In the genomic region with DNA sequence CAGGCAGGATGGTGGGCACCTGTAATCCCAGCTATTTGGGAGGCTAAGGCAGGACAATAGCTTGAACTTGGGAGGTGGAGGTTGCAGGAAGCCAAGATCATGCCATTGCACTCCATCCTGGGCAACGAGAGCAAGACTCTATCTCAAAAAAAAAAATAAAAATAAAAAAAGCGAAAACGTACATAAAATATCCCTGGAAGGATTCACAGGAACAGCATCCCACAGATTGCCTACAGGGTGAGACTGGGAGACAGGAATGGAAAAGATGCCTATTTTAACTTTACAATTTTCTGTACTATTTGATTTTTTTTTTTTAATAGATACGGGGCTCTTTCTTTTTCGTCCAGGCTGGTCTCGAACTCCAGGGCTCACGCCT, we compare ENCODE assay signal across 8 cellular contexts. TPM values are rescaled to one million over a fixed set of nuclear protein-coding genes. Genes with fewer than 3 reads are reported as not detected.
DNase-seq lines count a peak whose midpoint lies in the region; ATAC-seq and TF ChIP-seq lines count a peak whose summit lies in the region.

No MANE protein-coding gene starts in this region.

- peak overlapping the region; percentile 28 for H3K9ac ChIP-seq in OCI-LY3 (ENCODE audit: low read length)
- peak overlapping the region; percentile 57 for H3K9ac ChIP-seq in endodermal cell (ENCODE audit: extremely low read depth, low read length, poor library complexity, severe bottlenecking)

- peaks cover 27% of the 10 kb centered on the region for H3K27me3 Mint-ChIP-seq in CD4-positive, CD25-positive, alpha-beta regulatory T cell
- H3K27me3 Mint-ChIP-seq in endodermal cell (ENCODE audit: insufficient read depth) = peaks cover 20% of the 10 kb centered on the region

- peak overlapping the region; percentile 60 for H3K27ac ChIP-seq in CD4-positive, CD25-positive, alpha-beta regulatory T cell (ENCODE audit: insufficient read depth, low read length, poor library complexity, severe bottlenecking)
- H3K27ac ChIP-seq in OCI-LY3 (ENCODE audit: low read length) (no peak overlapping the region), endodermal cell (ENCODE audit: low read depth, low read length) (no peak overlapping the region), osteoblast (ENCODE audit: low read depth, low read length) (no peak overlapping the region)

- no peaks in the 10 kb centered on the region for H3K36me3 ChIP-seq in CD4-positive, CD25-positive, alpha-beta regulatory T cell (ENCODE audit: control insufficient read depth, insufficient read depth, low read length)
- H3K36me3 ChIP-seq in OCI-LY3 (replicated peaks; ENCODE audit: low read depth, low read length) = no peaks in the 10 kb centered on the region
- H3K36me3 ChIP-seq in endodermal cell (ENCODE audit: control insufficient read depth, insufficient read depth, low read length) = no peaks in the 10 kb centered on the region
- no peaks in the 10 kb centered on the region for H3K36me3 ChIP-seq in osteoblast (ENCODE audit: insufficient read depth, low read length)

- H4K20me1 ChIP-seq in OCI-LY3 (ENCODE audit: insufficient read depth, low read length) = no peaks in the 10 kb centered on the region
- H4K20me1 ChIP-seq in osteoblast (ENCODE audit: insufficient read depth, low read length) = no peaks in the 10 kb centered on the region

- H3K4me3 ChIP-seq in CD4-positive, CD25-positive, alpha-beta regulatory T cell (ENCODE audit: low read depth, low read length) = peak overlapping the region; percentile 53
- H3K4me3 ChIP-seq in OCI-LY3 (ENCODE audit: low read length) = peak overlapping the region; percentile 95
- peak overlapping the region; percentile 77 for H3K4me3 ChIP-seq in endodermal cell (ENCODE audit: low read length)
- peak overlapping the region; percentile 91 for H3K4me3 ChIP-seq in osteoblast (ENCODE audit: insufficient read depth, low read length)

- H3K4me1 ChIP-seq in CD4-positive, CD25-positive, alpha-beta regulatory T cell (ENCODE audit: control insufficient read depth, insufficient read depth, low read length, poor library complexity, severe bottlenecking) = peaks cover 20% of the 10 kb centered on the region
- H3K4me1 ChIP-seq in OCI-LY3 (ENCODE audit: low read length) (peaks cover 6% of the 10 kb centered on the region; the same call in 1 of the 2 replicates), endodermal cell (ENCODE audit: control insufficient read depth, insufficient read depth, low read length) (no peaks in the 10 kb centered on the region), osteoblast (ENCODE audit: insufficient read depth, low read length) (peaks cover 7% of the 10 kb centered on the region)

- H3K4me2 ChIP-seq in OCI-LY3 (ENCODE audit: low read length) = peak overlapping the region; percentile 81
- H3K4me2 ChIP-seq in osteoblast (ENCODE audit: insufficient read depth, low read length) = peak overlapping the region; percentile 92

- H3K4me3 Mint-ChIP-seq in CD4-positive, CD25-positive, alpha-beta regulatory T cell = peak overlapping the region; percentile 89 to 94 (median 92)
- H3K4me3 Mint-ChIP-seq in endodermal cell = peak overlapping the region; percentile 76

- ATAC-seq in CD4-positive, CD25-positive, alpha-beta regulatory T cell (ENCODE audit: low read depth in 2 of 2) = no peak
- ATAC-seq in HG03565 (IDR thresholded peaks at IDR 0.05; ENCODE audit: unreplicated experiment) = no peak
- no peak for ATAC-seq in HG03025 (IDR thresholded peaks at IDR 0.05; ENCODE audit: low FRiP score, unreplicated experiment)
- ATAC-seq in HG03439 (IDR thresholded peaks at IDR 0.05; ENCODE audit: unreplicated experiment) = no peak

- TF ChIP-seq CTCF in OCI-LY3 (IDR thresholded peaks at IDR 0.05; ENCODE audit: low read depth, low read length) (no peak), endodermal cell (conservative IDR thresholded peaks at IDR 0.05) (no peak), osteoblast (IDR thresholded peaks at IDR 0.05; ENCODE audit: extremely low read depth, low read depth, low read length) (no peak)

- no peaks in the 10 kb centered on the region for H3K9me3 Mint-ChIP-seq in CD4-positive, CD25-positive, alpha-beta regulatory T cell
- H3K9me3 Mint-ChIP-seq in endodermal cell = no peaks in the 10 kb centered on the region

- 0 out of 2 replicates have a peak overlapping the region, but pooled peaks have one; percentile 16 for H2AFZ ChIP-seq in OCI-LY3 (ENCODE audit: low read depth, low read length)
- peak overlapping the region; percentile 97 for H2AFZ ChIP-seq in osteoblast (ENCODE audit: low read length)

- H3K27me3 ChIP-seq in CD4-positive, CD25-positive, alpha-beta regulatory T cell (ENCODE audit: control insufficient read depth, insufficient read depth, low read length) = no peaks in the 10 kb centered on the region
- H3K27me3 ChIP-seq in OCI-LY3 (ENCODE audit: low read depth, low read length) (no peaks in the 10 kb centered on the region), endodermal cell (ENCODE audit: control insufficient read depth, insufficient read depth, low read length, poor library complexity, severe bottlenecking) (no peaks in the 10 kb centered on the region), osteoblast (ENCODE audit: insufficient read depth, low read length) (peaks cover 9% of the 10 kb centered on the region)

- no peak for DNase-seq in CD4-positive, CD25-positive, alpha-beta regulatory T cell
- DNase-seq in endodermal cell (no peak), osteoblast (ENCODE audit: insufficient read length, low spot score, missing footprints) (no peak), NCI-H2196 treated with DMSO at 0.1 percent for 48 hours (lab: John Stamatoyannopoulos, UW; ENCODE audit: unreplicated experiment) (no peak)

- 0 to 62% methylated on average over 2 to 7 of the region's 7 CpGs for WGBS in endodermal cell (ENCODE audit: insufficient coverage in 1 of 2, insufficient read length in 1 of 2), 2 experiments

- H3K9me3 ChIP-seq in CD4-positive, CD25-positive, alpha-beta regulatory T cell (ENCODE audit: control insufficient read depth in 2 of 2, low read length in 2 of 2) = no peaks in the 10 kb centered on the region
- no peaks in the 10 kb centered on the region for H3K9me3 ChIP-seq in OCI-LY3 (ENCODE audit: insufficient read depth, low read length)
- no peaks in the 10 kb centered on the region for H3K9me3 ChIP-seq in endodermal cell (ENCODE audit: control insufficient read depth, low read length)
- no peaks in the 10 kb centered on the region for H3K9me3 ChIP-seq in osteoblast (ENCODE audit: low read depth, low read length)

- H3K36me3 Mint-ChIP-seq in CD4-positive, CD25-positive, alpha-beta regulatory T cell = no peaks in the 10 kb centered on the region
- H3K36me3 Mint-ChIP-seq in endodermal cell (ENCODE audit: low read depth) = no peaks in the 10 kb centered on the region

- peaks cover 0 to 21% (median 13%) of the 10 kb centered on the region in 4 donors for H3K4me1 Mint-ChIP-seq in CD4-positive, CD25-positive, alpha-beta regulatory T cell
- peaks cover 8% of the 10 kb centered on the region for H3K4me1 Mint-ChIP-seq in endodermal cell

- H3K27ac Mint-ChIP-seq in CD4-positive, CD25-positive, alpha-beta regulatory T cell = peak overlapping the region; percentile 90 to 96 (median 95)
- peak overlapping the region; percentile 93 for H3K27ac Mint-ChIP-seq in endodermal cell

- H3K79me2 ChIP-seq in OCI-LY3 (ENCODE audit: low read length) (no peaks in the 10 kb centered on the region; the same call in 1 of the 2 replicates), osteoblast (ENCODE audit: insufficient read depth, low read length) (peaks cover 15% of the 10 kb centered on the region)

RNA-seq across cellular contexts. Expression of gene NBPF3, which starts 0.6 kb away (rescaled TPM):
- 2.9 TPM for total RNA-seq in CD4-positive, CD25-positive, alpha-beta regulatory T cell
- polyA plus RNA-seq in CD4-positive, CD25-positive, alpha-beta regulatory T cell = 1 to 10 TPM; 1.2 to 2.7 (median 2.0) TPM
- 10 to 100 TPM; 15.5 to 22.1 TPM for total RNA-seq in endodermal cell
- 13.7 TPM for polyA plus RNA-seq in endodermal cell (2013, experiment 1 of 2)
- 14.4 TPM for polyA plus RNA-seq in endodermal cell (2013, experiment 2 of 2)
- total RNA-seq in osteoblast = 12.4 and 24.6 TPM in 2 replicates
